ENCODE assay signal across 34 cellular contexts in genomic region chr13:60343978-60344377, GRCh38.
"Had no signal": no experiment of that assay in that cellular context is flagged by ENCODE, and none has a peak within 500 bp of the region (broad histone marks: within the 10 kb centered on the region; RNA-seq: fewer than 3 reads in every experiment).

No MANE protein-coding gene starts in this region.

- H3K27ac ChIP-seq: adrenal gland, body of pancreas, brain microvascular endothelial cell, breast epithelium, VCaP had no signal

- H3K27me3 ChIP-seq: adrenal gland, body of pancreas, brain microvascular endothelial cell, breast epithelium had no signal

- H3K4me3 ChIP-seq: adrenal gland, body of pancreas, breast epithelium had no signal

- H3K9me3 Mint-ChIP-seq: activated CD4-positive, alpha-beta T cell treated with anti-CD3 and anti-CD28 coated beads, Interleukin-2, amount 10 ng/mL, durations not matched to agents 7 days and 5 days; activated CD8-positive, alpha-beta T cell treated with anti-CD3 and anti-CD28 coated beads for 36 hours; activated naive CD4-positive, alpha-beta T cell treated with anti-CD3 and anti-CD28 coated beads for 36 hours; activated naive CD8-positive, alpha-beta T cell treated with anti-CD3 and anti-CD28 coated beads, Interleukin-2, amount 10 ng/mL, durations not matched to agents 7 days and 5 days; activated T-helper 17 cell treated with anti-CD3 and anti-CD28 coated beads, Interleukin-2, amount 50 U/mL, for 72 hours; T-helper 1 cell treated with Interleukin-12 subunit alpha and Interleukin-12 subunit beta and Interleukin-4 antibody, amounts not matched to agents 30 μg/mL and 1 μg/mL, for 36 hours had no signal

- H3K4me3 Mint-ChIP-seq: activated B cell treated with CpG ODN at 0.5 μM for 24 hours; activated CD4-positive, alpha-beta memory T cell treated with anti-CD3 and anti-CD28 coated beads for 36 hours; activated CD4-positive, alpha-beta T cell treated with anti-CD3 and anti-CD28 coated beads, Interleukin-2, amount 10 ng/mL, durations not matched to agents 7 days and 5 days; activated CD8-positive, alpha-beta T cell treated with anti-CD3 and anti-CD28 coated beads for 36 hours; activated naive CD4-positive, alpha-beta T cell treated with anti-CD3 and anti-CD28 coated beads for 36 hours; activated naive CD8-positive, alpha-beta T cell treated with anti-CD3 and anti-CD28 coated beads, Interleukin-2, amount 10 ng/mL, durations not matched to agents 7 days and 5 days; activated T-cell treated with anti-CD3 and anti-CD28 coated beads, Interleukin-2, amount 50 U/mL, for 4 hours; activated T-cell treated with anti-CD3 and anti-CD28 coated beads, Interleukin-2, amount 50 U/mL, for 72 hours; activated T-helper 1 cell treated with anti-CD3 and anti-CD28 coated beads, Interleukin-12 subunit alpha, Interleukin-12 subunit beta, Interleukin-2, Interleukin-4 antibody, amounts not matched to agents 30 ng/mL and 10 ng/mL and 1 ng/mL, durations not matched to agents 14 hours and 24 hours and 36 hours; activated T-helper 17 cell treated with anti-CD3 and anti-CD28 coated beads, Interleukin-2, amount 50 U/mL, for 72 hours; T-helper 1 cell treated with Interleukin-12 subunit alpha and Interleukin-12 subunit beta and Interleukin-4 antibody, amounts not matched to agents 30 μg/mL and 1 μg/mL, for 36 hours; T-helper 2 cell treated with Interferon-gamma antibody and Interleukin-4, amounts not matched to agents 5 μg/mL and 100 μg/mL, for 36 hours had no signal

- H3K36me3 ChIP-seq: adrenal gland, brain microvascular endothelial cell, breast epithelium had no signal

- ATAC-seq: activated CD8-positive, alpha-beta T cell treated with anti-CD3 and anti-CD28 coated beads for 36 hours; activated T-cell treated with anti-CD3 and anti-CD28 coated beads, Interleukin-2, amount 50 U/mL, for 4 hours; activated T-cell treated with anti-CD3 and anti-CD28 coated beads, Interleukin-2, amount 50 U/mL, for 72 hours; activated T-helper 17 cell treated with anti-CD3 and anti-CD28 coated beads, Interleukin-2, amount 50 U/mL, for 72 hours; body of pancreas had no signal

- H3K36me3 Mint-ChIP-seq: activated CD4-positive, alpha-beta memory T cell treated with anti-CD3 and anti-CD28 coated beads for 36 hours; activated naive CD4-positive, alpha-beta T cell treated with anti-CD3 and anti-CD28 coated beads, Interleukin-2, amount 50 U/mL, for 72 hours; activated naive CD8-positive, alpha-beta T cell treated with anti-CD3 and anti-CD28 coated beads, Interleukin-2, amount 10 ng/mL, durations not matched to agents 7 days and 5 days had no signal

- H3K4me1 ChIP-seq: adrenal gland had no signal

- DNase-seq: activated B cell treated with CpG ODN at 0.5 μM for 24 hours; activated CD4-positive, alpha-beta memory T cell treated with anti-CD3 and anti-CD28 coated beads for 36 hours; activated CD4-positive, alpha-beta T cell treated with anti-CD3 and anti-CD28 coated beads for 4 hours; activated CD4-positive, alpha-beta T cell treated with anti-CD3 and anti-CD28 coated beads, Interleukin-2, amount 10 ng/mL, durations not matched to agents 7 days and 5 days; activated CD4-positive, alpha-beta T cell treated with anti-CD3 and anti-CD28 coated beads, Interleukin-2, amount 50 U/mL, for 4 hours; activated CD4-positive, CD25-positive, alpha-beta regulatory T cell treated with anti-CD3 and anti-CD28 coated beads, Interleukin-2, amount 50 U/mL, for 72 hours; activated CD8-positive, alpha-beta memory T cell treated with anti-CD3 and anti-CD28 coated beads, Interleukin-2, amount 50 U/mL, for 4 hours; activated CD8-positive, alpha-beta T cell treated with anti-CD3 and anti-CD28 coated beads for 36 hours; activated effector memory CD4-positive, alpha-beta T cell treated with anti-CD3 and anti-CD28 coated beads, Interleukin-2, amount 50 U/mL, for 16 hours; activated gamma-delta T cell treated with Interleukin-2 at 50 U/mL for 16 hours; activated naive CD4-positive, alpha-beta T cell; activated naive CD4-positive, alpha-beta T cell treated with anti-CD3 and anti-CD28 coated beads for 36 hours; activated naive CD4-positive, alpha-beta T cell treated with anti-CD3 and anti-CD28 coated beads, Interleukin-2, amount 50 U/mL, for 16 hours; activated naive CD8-positive, alpha-beta T cell treated with anti-CD3 and anti-CD28 coated beads, Interleukin-2, amount 10 ng/mL, durations not matched to agents 7 days and 5 days; activated T-cell treated with anti-CD3 and anti-CD28 coated beads for 4 hours; activated T-cell treated with anti-CD3 and anti-CD28 coated beads, Interleukin-2, amount 50 U/mL, for 1 hour; activated T-cell treated with anti-CD3 and anti-CD28 coated beads, Interleukin-2, amount 50 U/mL, for 4 hours; activated T-cell treated with anti-CD3 and anti-CD28 coated beads, Interleukin-2, amount 50 U/mL, for 72 hours; adrenal gland; amniotic stem cell; aorta; body of pancreas; brain microvascular endothelial cell; central memory CD4-positive, alpha-beta T cell; T-helper 1 cell; T-helper 2 cell; T-helper 9 cell had no signal

- H3K9me3 ChIP-seq: adrenal gland, body of pancreas, breast epithelium had no signal

- H3K4me1 Mint-ChIP-seq: activated B cell treated with CpG ODN at 0.5 μM for 24 hours; activated CD4-positive, alpha-beta T cell treated with anti-CD3 and anti-CD28 coated beads, Interleukin-2, amount 10 ng/mL, durations not matched to agents 7 days and 5 days; activated T-helper 17 cell treated with anti-CD3 and anti-CD28 coated beads, Interleukin-2, amount 50 U/mL, for 72 hours had no signal

- H3K27ac Mint-ChIP-seq: activated B cell treated with CpG ODN at 0.5 μM for 24 hours; activated CD4-positive, alpha-beta memory T cell treated with anti-CD3 and anti-CD28 coated beads for 36 hours; activated CD4-positive, alpha-beta T cell treated with anti-CD3 and anti-CD28 coated beads, Interleukin-2, amount 10 ng/mL, durations not matched to agents 7 days and 5 days; activated CD8-positive, alpha-beta T cell treated with anti-CD3 and anti-CD28 coated beads for 36 hours; activated naive CD4-positive, alpha-beta T cell treated with anti-CD3 and anti-CD28 coated beads for 36 hours; activated naive CD4-positive, alpha-beta T cell treated with anti-CD3 and anti-CD28 coated beads, Interleukin-2, amount 50 U/mL, for 72 hours; activated naive CD8-positive, alpha-beta T cell treated with anti-CD3 and anti-CD28 coated beads, Interleukin-2, amount 10 ng/mL, durations not matched to agents 7 days and 5 days; activated T-cell treated with anti-CD3 and anti-CD28 coated beads, Interleukin-2, amount 50 U/mL, for 72 hours; activated T-helper 1 cell treated with anti-CD3 and anti-CD28 coated beads, Interleukin-12 subunit alpha, Interleukin-12 subunit beta, Interleukin-2, Interleukin-4 antibody, amounts not matched to agents 30 ng/mL and 10 ng/mL and 1 ng/mL, durations not matched to agents 14 hours and 24 hours and 36 hours; activated T-helper 17 cell treated with anti-CD3 and anti-CD28 coated beads, Interleukin-2, amount 50 U/mL, for 72 hours; T-helper 1 cell treated with Interleukin-12 subunit alpha and Interleukin-12 subunit beta and Interleukin-4 antibody, amounts not matched to agents 30 μg/mL and 1 μg/mL, for 36 hours; T-helper 2 cell treated with Interferon-gamma antibody and Interleukin-4, amounts not matched to agents 5 μg/mL and 100 μg/mL, for 36 hours had no signal
